Comparison of ENCODE assay signal across 1 cellular context in the genomic region with DNA sequence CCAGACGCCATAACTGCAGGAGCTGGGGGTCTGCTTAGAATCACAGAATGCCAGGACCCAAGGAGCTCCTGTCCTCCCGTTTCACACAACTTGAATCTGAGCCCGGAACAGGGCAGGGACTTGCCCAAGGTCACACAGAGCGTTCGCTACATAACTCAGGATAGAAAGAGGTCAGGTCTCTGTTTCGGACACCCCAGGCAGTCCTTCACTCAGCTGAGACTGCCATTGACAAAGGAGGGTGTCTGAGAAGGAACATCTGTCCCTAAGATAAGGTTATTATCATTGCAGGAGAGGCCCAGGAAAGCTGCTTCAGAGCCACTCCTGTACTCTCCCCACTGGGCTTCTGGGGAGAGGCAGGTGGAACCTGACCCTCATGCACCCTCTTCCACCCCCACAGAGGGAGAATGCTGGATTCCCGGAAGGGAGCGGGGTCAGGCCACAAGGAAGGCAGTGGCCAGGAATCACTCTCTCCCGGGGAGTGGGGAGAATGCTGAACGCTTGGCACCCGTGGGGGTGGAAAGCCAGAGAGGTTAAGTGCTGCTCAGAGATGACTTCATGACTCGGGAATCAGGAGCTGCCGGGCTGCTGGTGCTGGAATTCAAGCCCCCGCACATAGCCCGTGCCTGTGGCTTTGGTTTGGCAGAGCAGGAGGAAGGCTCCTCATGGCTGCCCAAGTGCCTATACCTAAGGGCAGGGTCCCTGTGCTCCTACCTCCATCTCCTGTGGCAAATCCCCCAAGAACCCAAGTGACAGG.
A peak's percentile ranks its signal among the peaks of the same experiment; 100 is the strongest.
TF ChIP-seq lines count a peak whose summit lies in the region.

No MANE protein-coding gene starts in this region.

TF ChIP-seq in K562, 482 proteins besides CTCF, POLR2A, EP300 and RAD21 (continued from another document and continues in another):
- TF ChIP-seq MLLT1 (IDR thresholded peaks at IDR 0.05) (no peak), SNIP1 (IDR thresholded peaks at IDR 0.05; ENCODE audit: low read depth) (no peak), ZNF76 (CRISPR knock-in tag; IDR thresholded peaks at IDR 0.05; ENCODE audit: borderline replicate concordance) (no peak), ARID2 (IDR thresholded peaks at IDR 0.05) (no peak), NONO (IDR thresholded peaks at IDR 0.05; ENCODE audit: low read depth in 2 of 2, low read length in 1 of 2) (no peak), HIVEP1 (CRISPR knock-in tag; IDR thresholded peaks at IDR 0.05) (no peak), EWSR1 (IDR thresholded peaks at IDR 0.05; ENCODE audit: borderline replicate concordance, low read depth, partially characterized antibody) (no peak), GTF2F1 (IDR thresholded peaks at IDR 0.05; ENCODE audit: low read depth, low read length) (no peak), NBN (IDR thresholded peaks at IDR 0.05; ENCODE audit: low read depth) (no peak), SAFB (IDR thresholded peaks at IDR 0.05; ENCODE audit: borderline replicate concordance, low read depth, low read length) (peak; percentile 29; the same call in 1 of the 2 replicates), TAF9B (IDR thresholded peaks at IDR 0.05; ENCODE audit: partially characterized antibody) (peak; percentile 34), SREBF2 (CRISPR knock-in tag; IDR thresholded peaks at IDR 0.05) (no peak), RFX5 (IDR thresholded peaks at IDR 0.05; ENCODE audit: low read depth, low read length) (no peak), ZNF274 (IDR thresholded peaks at IDR 0.05; ENCODE audit: borderline replicate concordance, low read depth, low read length) (no peak), KDM5B (IDR thresholded peaks at IDR 0.05; ENCODE audit: insufficient replicate concordance, low read depth, low read length) (no peak), MCM2 (IDR thresholded peaks at IDR 0.05; ENCODE audit: low read depth) (no peak), RB1 (IDR thresholded peaks at IDR 0.05; ENCODE audit: low read depth) (0 out of 2 replicates have a peak, but pooled peaks have one; percentile 11), HNRNPUL1 (IDR thresholded peaks at IDR 0.05; ENCODE audit: low read length) (no peak), CBX3 (IDR thresholded peaks at IDR 0.05; ENCODE audit: borderline replicate concordance in 1 of 2, low read length in 2 of 2) (peak in 1 of 2 experiments; percentile 35; a peak in 1 of 3 replicates), ERF (CRISPR knock-in tag; IDR thresholded peaks at IDR 0.05) (no peak), NFRKB (IDR thresholded peaks at IDR 0.05; ENCODE audit: low read depth) (no peak), SOX6 (IDR thresholded peaks at IDR 0.05) (peak; percentile 76), PRPF4 (IDR thresholded peaks at IDR 0.05; ENCODE audit: insufficient read depth, low read depth, low read length, poor library complexity, severe bottlenecking) (no peak), THAP12 (CRISPR knock-in tag; IDR thresholded peaks at IDR 0.05) (no peak), ZNF239 (CRISPR knock-in tag; IDR thresholded peaks at IDR 0.05) (no peak), TARDBP (IDR thresholded peaks at IDR 0.05) (0 out of 2 replicates have a peak, but pooled peaks have one; percentile 35), EGR1 (conservative IDR thresholded peaks at IDR 0.05) (peak; percentile 82), HCFC1 (IDR thresholded peaks at IDR 0.05; ENCODE audit: low read depth, low read length) (no peak), PHF21A (IDR thresholded peaks at IDR 0.05; ENCODE audit: borderline replicate concordance, low read depth) (no peak), HNRNPLL (IDR thresholded peaks at IDR 0.05; ENCODE audit: low read depth, low read length, poor library complexity, severe bottlenecking) (no peak), ZC3H11A (IDR thresholded peaks at IDR 0.05; ENCODE audit: low read depth, low read length) (no peak), MCM7 (IDR thresholded peaks at IDR 0.05) (no peak), EHMT2 (IDR thresholded peaks at IDR 0.05) (no peak), PURB (CRISPR knock-in tag; IDR thresholded peaks at IDR 0.05; ENCODE audit: low read depth) (no peak), PTRF (tag; IDR thresholded peaks at IDR 0.05) (no peak)
- TF ChIP-seq, protein P1, sequence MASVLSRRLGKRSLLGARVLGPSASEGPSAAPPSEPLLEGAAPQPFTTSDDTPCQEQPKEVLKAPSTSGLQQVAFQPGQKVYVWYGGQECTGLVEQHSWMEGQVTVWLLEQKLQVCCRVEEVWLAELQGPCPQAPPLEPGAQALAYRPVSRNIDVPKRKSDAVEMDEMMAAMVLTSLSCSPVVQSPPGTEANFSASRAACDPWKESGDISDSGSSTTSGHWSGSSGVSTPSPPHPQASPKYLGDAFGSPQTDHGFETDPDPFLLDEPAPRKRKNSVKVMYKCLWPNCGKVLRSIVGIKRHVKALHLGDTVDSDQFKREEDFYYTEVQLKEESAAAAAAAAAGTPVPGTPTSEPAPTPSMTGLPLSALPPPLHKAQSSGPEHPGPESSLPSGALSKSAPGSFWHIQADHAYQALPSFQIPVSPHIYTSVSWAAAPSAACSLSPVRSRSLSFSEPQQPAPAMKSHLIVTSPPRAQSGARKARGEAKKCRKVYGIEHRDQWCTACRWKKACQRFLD (CRISPR knock-in tag; IDR thresholded peaks at IDR 0.05): peak; percentile 61; the same call in 1 of the 2 replicates
- TF ChIP-seq, protein P2, sequence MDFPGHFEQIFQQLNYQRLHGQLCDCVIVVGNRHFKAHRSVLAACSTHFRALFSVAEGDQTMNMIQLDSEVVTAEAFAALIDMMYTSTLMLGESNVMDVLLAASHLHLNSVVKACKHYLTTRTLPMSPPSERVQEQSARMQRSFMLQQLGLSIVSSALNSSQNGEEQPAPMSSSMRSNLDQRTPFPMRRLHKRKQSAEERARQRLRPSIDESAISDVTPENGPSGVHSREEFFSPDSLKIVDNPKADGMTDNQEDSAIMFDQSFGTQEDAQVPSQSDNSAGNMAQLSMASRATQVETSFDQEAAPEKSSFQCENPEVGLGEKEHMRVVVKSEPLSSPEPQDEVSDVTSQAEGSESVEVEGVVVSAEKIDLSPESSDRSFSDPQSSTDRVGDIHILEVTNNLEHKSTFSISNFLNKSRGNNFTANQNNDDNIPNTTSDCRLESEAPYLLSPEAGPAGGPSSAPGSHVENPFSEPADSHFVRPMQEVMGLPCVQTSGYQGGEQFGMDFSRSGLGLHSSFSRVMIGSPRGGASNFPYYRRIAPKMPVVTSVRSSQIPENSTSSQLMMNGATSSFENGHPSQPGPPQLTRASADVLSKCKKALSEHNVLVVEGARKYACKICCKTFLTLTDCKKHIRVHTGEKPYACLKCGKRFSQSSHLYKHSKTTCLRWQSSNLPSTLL (IDR thresholded peaks at IDR 0.05): no peak
- TF ChIP-seq, protein P3, sequence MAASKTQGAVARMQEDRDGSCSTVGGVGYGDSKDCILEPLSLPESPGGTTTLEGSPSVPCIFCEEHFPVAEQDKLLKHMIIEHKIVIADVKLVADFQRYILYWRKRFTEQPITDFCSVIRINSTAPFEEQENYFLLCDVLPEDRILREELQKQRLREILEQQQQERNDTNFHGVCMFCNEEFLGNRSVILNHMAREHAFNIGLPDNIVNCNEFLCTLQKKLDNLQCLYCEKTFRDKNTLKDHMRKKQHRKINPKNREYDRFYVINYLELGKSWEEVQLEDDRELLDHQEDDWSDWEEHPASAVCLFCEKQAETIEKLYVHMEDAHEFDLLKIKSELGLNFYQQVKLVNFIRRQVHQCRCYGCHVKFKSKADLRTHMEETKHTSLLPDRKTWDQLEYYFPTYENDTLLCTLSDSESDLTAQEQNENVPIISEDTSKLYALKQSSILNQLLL (CRISPR knock-in tag; IDR thresholded peaks at IDR 0.05; ENCODE audit: borderline replicate concordance): no peak
- TF ChIP-seq, protein P4, sequence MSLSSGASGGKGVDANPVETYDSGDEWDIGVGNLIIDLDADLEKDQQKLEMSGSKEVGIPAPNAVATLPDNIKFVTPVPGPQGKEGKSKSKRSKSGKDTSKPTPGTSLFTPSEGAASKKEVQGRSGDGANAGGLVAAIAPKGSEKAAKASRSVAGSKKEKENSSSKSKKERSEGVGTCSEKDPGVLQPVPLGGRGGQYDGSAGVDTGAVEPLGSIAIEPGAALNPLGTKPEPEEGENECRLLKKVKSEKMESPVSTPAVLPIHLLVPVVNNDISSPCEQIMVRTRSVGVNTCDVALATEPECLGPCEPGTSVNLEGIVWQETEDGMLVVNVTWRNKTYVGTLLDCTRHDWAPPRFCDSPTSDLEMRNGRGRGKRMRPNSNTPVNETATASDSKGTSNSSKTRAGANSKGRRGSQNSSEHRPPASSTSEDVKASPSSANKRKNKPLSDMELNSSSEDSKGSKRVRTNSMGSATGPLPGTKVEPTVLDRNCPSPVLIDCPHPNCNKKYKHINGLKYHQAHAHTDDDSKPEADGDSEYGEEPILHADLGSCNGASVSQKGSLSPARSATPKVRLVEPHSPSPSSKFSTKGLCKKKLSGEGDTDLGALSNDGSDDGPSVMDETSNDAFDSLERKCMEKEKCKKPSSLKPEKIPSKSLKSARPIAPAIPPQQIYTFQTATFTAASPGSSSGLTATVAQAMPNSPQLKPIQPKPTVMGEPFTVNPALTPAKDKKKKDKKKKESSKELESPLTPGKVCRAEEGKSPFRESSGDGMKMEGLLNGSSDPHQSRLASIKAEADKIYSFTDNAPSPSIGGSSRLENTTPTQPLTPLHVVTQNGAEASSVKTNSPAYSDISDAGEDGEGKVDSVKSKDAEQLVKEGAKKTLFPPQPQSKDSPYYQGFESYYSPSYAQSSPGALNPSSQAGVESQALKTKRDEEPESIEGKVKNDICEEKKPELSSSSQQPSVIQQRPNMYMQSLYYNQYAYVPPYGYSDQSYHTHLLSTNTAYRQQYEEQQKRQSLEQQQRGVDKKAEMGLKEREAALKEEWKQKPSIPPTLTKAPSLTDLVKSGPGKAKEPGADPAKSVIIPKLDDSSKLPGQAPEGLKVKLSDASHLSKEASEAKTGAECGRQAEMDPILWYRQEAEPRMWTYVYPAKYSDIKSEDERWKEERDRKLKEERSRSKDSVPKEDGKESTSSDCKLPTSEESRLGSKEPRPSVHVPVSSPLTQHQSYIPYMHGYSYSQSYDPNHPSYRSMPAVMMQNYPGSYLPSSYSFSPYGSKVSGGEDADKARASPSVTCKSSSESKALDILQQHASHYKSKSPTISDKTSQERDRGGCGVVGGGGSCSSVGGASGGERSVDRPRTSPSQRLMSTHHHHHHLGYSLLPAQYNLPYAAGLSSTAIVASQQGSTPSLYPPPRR (CRISPR knock-in tag; IDR thresholded peaks at IDR 0.05; ENCODE audit: borderline replicate concordance): no peak
- TF ChIP-seq, protein P5, sequence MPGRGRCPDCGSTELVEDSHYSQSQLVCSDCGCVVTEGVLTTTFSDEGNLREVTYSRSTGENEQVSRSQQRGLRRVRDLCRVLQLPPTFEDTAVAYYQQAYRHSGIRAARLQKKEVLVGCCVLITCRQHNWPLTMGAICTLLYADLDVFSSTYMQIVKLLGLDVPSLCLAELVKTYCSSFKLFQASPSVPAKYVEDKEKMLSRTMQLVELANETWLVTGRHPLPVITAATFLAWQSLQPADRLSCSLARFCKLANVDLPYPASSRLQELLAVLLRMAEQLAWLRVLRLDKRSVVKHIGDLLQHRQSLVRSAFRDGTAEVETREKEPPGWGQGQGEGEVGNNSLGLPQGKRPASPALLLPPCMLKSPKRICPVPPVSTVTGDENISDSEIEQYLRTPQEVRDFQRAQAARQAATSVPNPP (IDR thresholded peaks at IDR 0.05; ENCODE audit: borderline replicate concordance, insufficient read depth, insufficient read length): no peak
- TF ChIP-seq, protein P6, sequence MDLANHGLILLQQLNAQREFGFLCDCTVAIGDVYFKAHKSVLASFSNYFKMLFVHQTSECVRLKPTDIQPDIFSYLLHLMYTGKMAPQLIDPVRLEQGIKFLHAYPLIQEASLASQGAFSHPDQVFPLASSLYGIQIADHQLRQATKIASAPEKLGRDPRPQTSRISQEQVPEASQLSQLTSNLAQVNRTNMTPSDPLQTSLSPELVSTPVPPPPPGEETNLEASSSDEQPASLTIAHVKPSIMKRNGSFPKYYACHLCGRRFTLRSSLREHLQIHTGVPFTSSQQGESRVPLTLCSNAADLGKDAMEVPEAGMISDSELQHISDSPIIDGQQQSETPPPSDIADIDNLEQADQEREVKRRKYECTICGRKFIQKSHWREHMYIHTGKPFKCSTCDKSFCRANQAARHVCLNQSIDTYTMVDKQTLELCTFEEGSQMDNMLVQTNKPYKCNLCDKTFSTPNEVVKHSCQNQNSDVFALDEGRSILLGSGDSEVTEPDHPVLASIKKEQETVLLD (IDR thresholded peaks at IDR 0.05): peak; percentile 83; the same call in 1 of the 2 replicates
- TF ChIP-seq, protein P7, sequence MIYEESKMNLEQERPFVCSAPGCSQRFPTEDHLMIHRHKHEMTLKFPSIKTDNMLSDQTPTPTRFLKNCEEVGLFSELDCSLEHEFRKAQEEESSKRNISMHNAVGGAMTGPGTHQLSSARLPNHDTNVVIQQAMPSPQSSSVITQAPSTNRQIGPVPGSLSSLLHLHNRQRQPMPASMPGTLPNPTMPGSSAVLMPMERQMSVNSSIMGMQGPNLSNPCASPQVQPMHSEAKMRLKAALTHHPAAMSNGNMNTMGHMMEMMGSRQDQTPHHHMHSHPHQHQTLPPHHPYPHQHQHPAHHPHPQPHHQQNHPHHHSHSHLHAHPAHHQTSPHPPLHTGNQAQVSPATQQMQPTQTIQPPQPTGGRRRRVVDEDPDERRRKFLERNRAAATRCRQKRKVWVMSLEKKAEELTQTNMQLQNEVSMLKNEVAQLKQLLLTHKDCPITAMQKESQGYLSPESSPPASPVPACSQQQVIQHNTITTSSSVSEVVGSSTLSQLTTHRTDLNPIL (CRISPR knock-in tag; IDR thresholded peaks at IDR 0.05): no peak
